Comparison of ENCODE assay signal across 9 cellular contexts in the genomic region with DNA sequence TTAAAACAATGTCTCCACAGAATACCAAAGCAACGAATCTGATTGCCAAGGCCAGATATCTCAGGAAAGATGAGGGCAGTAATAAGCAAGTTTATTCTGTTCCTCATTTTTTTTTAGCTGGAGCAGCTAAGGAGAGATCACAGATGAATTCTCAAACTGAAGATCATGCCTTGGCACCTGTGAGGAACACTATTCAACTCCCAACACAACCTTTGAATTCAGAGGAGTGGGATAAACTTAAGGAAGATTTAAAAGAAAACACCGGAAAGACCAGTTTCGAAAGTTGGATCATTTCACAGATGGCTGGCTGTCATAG. TPM values are rescaled to one million over a fixed set of nuclear protein-coding genes. Genes with fewer than 3 reads are reported as not detected.
A peak's percentile ranks its signal among the peaks of the same experiment; 100 is the strongest.
DNase-seq lines count a peak whose midpoint lies in the region; ATAC-seq and TF ChIP-seq lines count a peak whose summit lies in the region.
"Had no signal": no experiment of that assay in that cellular context is flagged by ENCODE, and none has a peak within 500 bp of the region (broad histone marks: within the 10 kb centered on the region; RNA-seq: fewer than 3 reads in every experiment).

No MANE protein-coding gene starts in this region.

- TF ChIP-seq CTCF in A673 (conservative IDR thresholded peaks at IDR 0.05; ENCODE audit: low read depth, low read length) (no peak), MCF 10A (IDR thresholded peaks at IDR 0.05; ENCODE audit: unreplicated experiment) (no peak)

- H3K27me3 Mint-ChIP-seq in MCF 10A (ENCODE audit: insufficient read depth, unreplicated experiment) = no peaks in the 10 kb centered on the region

- H3K9me3 Mint-ChIP-seq in MCF 10A (ENCODE audit: unreplicated experiment) = no peaks in the 10 kb centered on the region

- CTCF ChIA-PET in A673 (lab: Charles Lee) (interaction anchor here (0.6 to 1.2 kb wide), 2 partner anchors 17 to 22 kb away, joined by 3 read pairs; no protein-coding TSS in a partner anchor), MCF 10A (lab: Yijun Ruan, JAX) (interaction anchor here (0.5 to 1.5 kb wide), 8 partner anchors 21 to 322 kb away, joined by 3 to 6 read pairs (median 4); no protein-coding TSS in a partner anchor)

- H3K27me3 ChIP-seq in A673 (replicated peaks; ENCODE audit: insufficient read depth, low read depth, low read length, poor library complexity) = no peaks in the 10 kb centered on the region
- H3K27me3 ChIP-seq in HUES6 (ENCODE audit: control insufficient read depth, insufficient read depth, low read length) = no peaks in the 10 kb centered on the region
- no peaks in the 10 kb centered on the region for H3K27me3 ChIP-seq in mucosa of rectum (ENCODE audit: control insufficient read depth in 2 of 2, insufficient read depth in 2 of 2, low read length in 2 of 2)

- H3K27ac Mint-ChIP-seq in MCF 10A (ENCODE audit: low read depth, unreplicated experiment) = peak overlapping the region; percentile 100

- no peak for ATAC-seq in GM19463 (IDR thresholded peaks at IDR 0.05; ENCODE audit: unreplicated experiment)

- intact Hi-C loops in A673 (cut with micrococcal nuclease; ENCODE audit: unreplicated experiment) = loop anchor here (10.0 kb wide), 1 partner anchor 171 kb away; the partner anchor contains the start of gene PSMA6
- intact Hi-C loops in MCF 10A (cut with micrococcal nuclease) = loop anchor here (2.0 kb wide), 1 partner anchor 169 kb away; the partner anchor contains the start of gene PSMA6

- H3K4me1 Mint-ChIP-seq in MCF 10A (ENCODE audit: insufficient read depth, unreplicated experiment) = peaks cover 29% of the 10 kb centered on the region

- H3K4me3 ChIP-seq in A673 (ENCODE audit: low read depth, low read length, poor library complexity, severe bottlenecking) = peak overlapping the region; percentile 64
- H3K4me3 ChIP-seq in HUES6 (ENCODE audit: low read depth, low read length) = peak overlapping the region; percentile 83
- peak overlapping the region; percentile 87 to 100 for H3K4me3 ChIP-seq in mucosa of rectum (ENCODE audit: low read length in 2 of 2)

- H3K9me3 ChIP-seq in A673 (ENCODE audit: low read depth, low read length, poor library complexity, severe bottlenecking) (no peaks in the 10 kb centered on the region), HUES6 (ENCODE audit: control insufficient read depth, insufficient read depth, low read depth, low read length) (no peaks in the 10 kb centered on the region), mucosa of rectum (ENCODE audit: control insufficient read depth in 2 of 2, low read length in 2 of 2) (no peaks in the 10 kb centered on the region)

- DNase-seq in A673 (ENCODE audit: low spot score) = no peak
- peak; percentile 9 for DNase-seq in MCF 10A (ENCODE audit: unreplicated experiment)
- no peak for DNase-seq in SKM-1 treated with dmso at 0.1 percent for 144 hours (lab: John Stamatoyannopoulos, UW; ENCODE audit: unreplicated experiment)
- no peak for DNase-seq in GM19238 (ENCODE audit: insufficient read length, low spot score)
- no peak for DNase-seq in kidney glomerular epithelial cell (lab: John Stamatoyannopoulos, UW)
- DNase-seq: NCI-H1694 had no signal

- POLR2A ChIA-PET in A673 (lab: Charles Lee; ENCODE audit: low non-redundant PET) (no interaction called here), MCF 10A (lab: Yijun Ruan, JAX) (interaction anchor here (0.8 to 5.0 kb wide), 19 partner anchors 10 to 281 kb away, joined by 3 to 85 read pairs (median 5); partner anchors contain the start of genes BAZ1A, FAM177A1, NFKBIA and PSMA6)

- H3K27ac ChIP-seq in A673 (ENCODE audit: low read depth, low read length, poor library complexity, severe bottlenecking) = peak overlapping the region; percentile 98
- no peak overlapping the region for H3K27ac ChIP-seq in HUES6 (ENCODE audit: low read depth, low read length)
- H3K27ac ChIP-seq in mucosa of rectum (ENCODE audit: low read depth in 2 of 2, low read length in 2 of 2) = peak overlapping the region in 1 of 2 donors; percentile 97

- peak overlapping the region; percentile 96 for H3K9ac ChIP-seq in HUES6 (ENCODE audit: low read length)
- H3K9ac ChIP-seq in mucosa of rectum (ENCODE audit: low read depth in 1 of 2, low read length in 2 of 2) = peak overlapping the region; percentile 87 to 98

- BruUV-seq in A673 (replicated peaks; lab: Mats Ljungman, UMichigan) (no TSS peak), MCF 10A (replicated peaks; lab: Mats Ljungman, UMichigan) (no TSS peak)

- H3K4me3 Mint-ChIP-seq in MCF 10A (ENCODE audit: unreplicated experiment) = peak overlapping the region; percentile 98

- peaks cover 19% of the 10 kb centered on the region for H3K36me3 Mint-ChIP-seq in MCF 10A (ENCODE audit: insufficient read depth, unreplicated experiment)

- H3K4me1 ChIP-seq in A673 (ENCODE audit: insufficient read depth, low read length, poor library complexity, severe bottlenecking) (peaks cover 19% of the 10 kb centered on the region), HUES6 (ENCODE audit: control insufficient read depth, insufficient read depth, low read length) (peaks cover 9% of the 10 kb centered on the region), mucosa of rectum (ENCODE audit: control insufficient read depth in 2 of 2, insufficient read depth in 2 of 2, low read length in 2 of 2) (peaks cover 5 to 14% of the 10 kb centered on the region in 2 donors)

- no peaks in the 10 kb centered on the region for H3K36me3 ChIP-seq in A673 (ENCODE audit: insufficient read depth, low read length, poor library complexity, severe bottlenecking)
- H3K36me3 ChIP-seq in HUES6 (ENCODE audit: control insufficient read depth, insufficient read depth, low read length) = peaks cover 11% of the 10 kb centered on the region
- H3K36me3 ChIP-seq in mucosa of rectum (ENCODE audit: control insufficient read depth in 2 of 2, insufficient read depth in 2 of 2, low read length in 2 of 2) = no peaks in the 10 kb centered on the region

RNA-seq across cellular contexts. Expression of gene PRORP, which starts 1.0 kb away (rescaled TPM):
- 41.5 and 46.5 TPM in 2 replicates for total RNA-seq in A673 (2021)
- 27.9 and 30.5 TPM in 2 replicates for total RNA-seq in MCF 10A (2022)

RNA-seq across cellular contexts. Expression of gene PPP2R3C, which starts 1.6 kb away (rescaled TPM):
- total RNA-seq in A673 (2021) (50.5 and 56.2 TPM in 2 replicates), MCF 10A (2022) (16.9 and 21.6 TPM in 2 replicates)
